10 cellular contexts compared by ENCODE assay signal in the genomic region with DNA sequence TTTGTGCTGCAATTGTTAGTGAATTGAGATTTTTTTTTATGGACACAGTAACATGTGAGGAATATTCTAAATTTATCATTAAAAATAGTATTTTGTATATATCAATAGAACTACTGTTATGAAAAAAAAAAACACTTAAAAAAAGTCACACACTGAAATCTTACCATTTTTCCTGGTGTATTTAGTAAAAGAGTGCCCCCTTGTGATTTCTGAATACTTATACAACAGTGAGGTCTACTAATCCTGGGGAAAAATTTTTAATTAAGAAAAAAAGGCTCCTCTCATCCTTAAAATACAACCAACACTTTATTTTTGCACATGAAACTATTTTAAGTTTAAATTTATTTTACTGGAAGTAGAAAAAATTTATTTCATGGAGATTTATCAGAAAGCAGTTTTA. TPM values are rescaled to one million over a fixed set of nuclear protein-coding genes. Genes with fewer than 3 reads are reported as not detected.
DNase-seq lines count a peak whose midpoint lies in the region; ATAC-seq and TF ChIP-seq lines count a peak whose summit lies in the region.
"Had no signal": no experiment of that assay in that cellular context is flagged by ENCODE, and none has a peak within 500 bp of the region (broad histone marks: within the 10 kb centered on the region; RNA-seq: fewer than 3 reads in every experiment).

No MANE protein-coding gene starts in this region.

- in situ Hi-C loops in brain microvascular endothelial cell (cut with HindIII; ENCODE audit: low pct_ligation_motif_present, low sequenced_read_pairs) = no loop called here

- peaks cover 4% of the 10 kb centered on the region for H3K4me1 Mint-ChIP-seq in mesothelial cell of epicardium
- H3K4me1 Mint-ChIP-seq in stimulated activated naive CD8-positive, alpha-beta T cell treated with anti-CD3 and anti-CD28 coated beads, Interleukin-15, amount 100 ng/mL, for 72 hours = no peaks in the 10 kb centered on the region

- H3K9me3 Mint-ChIP-seq in mesothelial cell of epicardium = peaks cover 20% of the 10 kb centered on the region
- H3K9me3 Mint-ChIP-seq in stimulated activated naive CD8-positive, alpha-beta T cell treated with anti-CD3 and anti-CD28 coated beads, Interleukin-15, amount 100 ng/mL, for 72 hours = peaks cover 17 to 26% of the 10 kb centered on the region in 2 donors

- H3K27ac ChIP-seq in brain microvascular endothelial cell = no peak overlapping the region

- no peak overlapping the region for H3K27ac Mint-ChIP-seq in mesothelial cell of epicardium
- no peak overlapping the region for H3K27ac Mint-ChIP-seq in stimulated activated naive CD8-positive, alpha-beta T cell treated with anti-CD3 and anti-CD28 coated beads, Interleukin-15, amount 100 ng/mL, for 72 hours
- H3K27ac Mint-ChIP-seq: T-helper 2 cell treated with Interferon-gamma antibody and Interleukin-4, amounts not matched to agents 5 μg/mL and 100 μg/mL, for 36 hours had no signal

- H3K27me3 Mint-ChIP-seq in mesothelial cell of epicardium (ENCODE audit: low read depth) = no peaks in the 10 kb centered on the region
- no peaks in the 10 kb centered on the region for H3K27me3 Mint-ChIP-seq in stimulated activated naive CD8-positive, alpha-beta T cell treated with anti-CD3 and anti-CD28 coated beads, Interleukin-15, amount 100 ng/mL, for 72 hours

- no peaks in the 10 kb centered on the region for H3K36me3 ChIP-seq in brain microvascular endothelial cell (replicated peaks)

- peak; percentile 19 for DNase-seq in H4 (ENCODE audit: low spot score)
- DNase-seq in NCI-H1436 (lab: John Stamatoyannopoulos, UW) = peak; percentile 47
- DNase-seq in brain microvascular endothelial cell = no peak
- DNase-seq in mesothelial cell of epicardium (ENCODE audit: low spot score in 2 of 2, unreplicated experiment in 2 of 2) = no peak
- DNase-seq in activated naive CD4-positive, alpha-beta T cell (lab: John Stamatoyannopoulos, UW) = no peak
- no peak for DNase-seq in NCI-H187 treated with DMSO at 0.1 percent for 48 hours (lab: John Stamatoyannopoulos, UW)
- DNase-seq in stimulated activated naive CD8-positive, alpha-beta T cell treated with anti-CD3 and anti-CD28 coated beads, Interleukin-15, amount 100 ng/mL, for 72 hours = no peak
- no peak for DNase-seq in UCSD-AML1 (lab: John Stamatoyannopoulos, UW; ENCODE audit: unreplicated experiment)
- DNase-seq: effector memory CD4-positive, alpha-beta T cell had no signal

- no peak overlapping the region for H3K4me3 Mint-ChIP-seq in mesothelial cell of epicardium
- H3K4me3 Mint-ChIP-seq in stimulated activated naive CD8-positive, alpha-beta T cell treated with anti-CD3 and anti-CD28 coated beads, Interleukin-15, amount 100 ng/mL, for 72 hours = no peak overlapping the region
- H3K4me3 Mint-ChIP-seq: T-helper 2 cell treated with Interferon-gamma antibody and Interleukin-4, amounts not matched to agents 5 μg/mL and 100 μg/mL, for 36 hours had no signal

- TF ChIP-seq CTCF in brain microvascular endothelial cell (IDR thresholded peaks at IDR 0.05; ENCODE audit: low read depth, low read length, missing control alignments) = peak; percentile 13
- peak; percentile 49 for TF ChIP-seq CTCF in mesothelial cell of epicardium (IDR thresholded peaks at IDR 0.05; ENCODE audit: unreplicated experiment)

- no peak overlapping the region for H3K4me3 ChIP-seq in brain microvascular endothelial cell (ENCODE audit: low read depth, low read length)

- H3K27me3 ChIP-seq in brain microvascular endothelial cell (replicated peaks) = no peaks in the 10 kb centered on the region

- ATAC-seq in stimulated activated naive CD8-positive, alpha-beta T cell treated with anti-CD3 and anti-CD28 coated beads, Interleukin-15, amount 100 ng/mL, for 72 hours = no peak

- H3K36me3 Mint-ChIP-seq in mesothelial cell of epicardium = peaks cover 4% of the 10 kb centered on the region

RNA-seq across cellular contexts. Expression of a gene that starts 56.4 kb away (rescaled TPM):
- 0.17 TPM in 1 of 2 replicates, not detected in the other for total RNA-seq in H4 (2014; rRNA removed; shearing (Covaris generic))
- total RNA-seq in mesothelial cell of epicardium = 2.3 to 2.7 TPM (median 2.7 TPM) in 3 replicates

Comparison
In these comparisons a context has a peak if more than half of its experiments do, and no peak if none do; other contexts are left out.
1. DNase-seq: peak in H4 (single experiment) and NCI-H1436 (single experiment); none in brain microvascular endothelial cell (single experiment), mesothelial cell of epicardium (0 of 2), activated naive CD4-positive, alpha-beta T cell (0 of 4), NCI-H187 treated with DMSO at 0.1 percent for 48 hours (single experiment), stimulated activated naive CD8-positive, alpha-beta T cell treated with anti-CD3 and anti-CD28 coated beads, Interleukin-15, amount 100 ng/mL, for 72 hours (0 of 2) and UCSD-AML1 (single experiment).